ENCODE assay signal across 1 cellular context in genomic region chr13:113490496-113491417, GRCh38.
A peak's percentile ranks its signal among the peaks of the same experiment; 100 is the strongest.
TF ChIP-seq lines count a peak whose summit lies in the region.

DCUN1D2 (minus strand) TSS chr13:113490711; CDS start chr13:113490669, 42 bp downstream.

TF ChIP-seq in K562, 482 proteins besides CTCF, POLR2A, EP300 and RAD21 (continued from another document and continues in another):
- TF ChIP-seq ZNF197 (CRISPR knock-in tag; IDR thresholded peaks at IDR 0.05; ENCODE audit: low read depth) (0 out of 2 replicates have a peak, but pooled peaks have one; percentile 53), XRCC3 (IDR thresholded peaks at IDR 0.05) (no peak), ZBTB1 (CRISPR knock-in tag; IDR thresholded peaks at IDR 0.05; ENCODE audit: borderline replicate concordance, low read depth) (peak; percentile 22; the same call in 1 of the 2 replicates), SMARCC2 (IDR thresholded peaks at IDR 0.05; ENCODE audit: low read depth) (no peak), ZFX (CRISPR knock-in tag; IDR thresholded peaks at IDR 0.05) (peak; percentile 86), GTF2E2 (tag; IDR thresholded peaks at IDR 0.05) (no peak), RBBP5 (IDR thresholded peaks at IDR 0.05; ENCODE audit: borderline replicate concordance, insufficient read depth, low read length, poor library complexity, severe bottlenecking) (peak; percentile 14), ZNF23 (CRISPR knock-in tag; IDR thresholded peaks at IDR 0.05) (no peak), NR2C1 (IDR thresholded peaks at IDR 0.05) (no peak), NR2C1 (tag; IDR thresholded peaks at IDR 0.05) (no peak), NR3C1 (CRISPR knock-in tag; IDR thresholded peaks at IDR 0.05) (no peak), NRF1 (conservative IDR thresholded peaks at IDR 0.05 in 1 of 2, IDR thresholded peaks at IDR 0.05 in 1 of 2) (peak in 1 of 2 experiments; percentile 87; a peak in 2 of 4 replicates), SOX6 (IDR thresholded peaks at IDR 0.05) (peak; percentile 65; the same call in 1 of the 2 replicates), ZBTB17 (CRISPR knock-in tag; IDR thresholded peaks at IDR 0.05) (no peak), MTA1 (IDR thresholded peaks at IDR 0.05; ENCODE audit: borderline replicate concordance) (peak; percentile 74; the same call in 1 of the 2 replicates), ZNF75A (CRISPR knock-in tag; IDR thresholded peaks at IDR 0.05) (no peak), MECOM (CRISPR knock-in tag; IDR thresholded peaks at IDR 0.05) (no peak), E2F6 (IDR thresholded peaks at IDR 0.05; ENCODE audit: borderline replicate concordance in 1 of 2, extremely low read depth in 1 of 2, insufficient read depth in 1 of 2, insufficient read length in 1 of 2, low read depth in 1 of 2, low read length in 1 of 2, poor library complexity in 1 of 2, severe bottlenecking in 1 of 2) (peak; percentile 24 to 65), HLTF (IDR thresholded peaks at IDR 0.05) (no peak), SNAPC5 (CRISPR knock-in tag; IDR thresholded peaks at IDR 0.05) (no peak), RNF2 (IDR thresholded peaks at IDR 0.05) (peak; percentile 13; the same call in 1 of the 2 replicates), CBFA2T3 (IDR thresholded peaks at IDR 0.05) (no peak), ARID3B (CRISPR knock-in tag; IDR thresholded peaks at IDR 0.05; ENCODE audit: borderline replicate concordance) (0 out of 2 replicates have a peak, but pooled peaks have one; percentile 21), USF2 (CRISPR knock-in tag; IDR thresholded peaks at IDR 0.05) (no peak), PCBP1 (IDR thresholded peaks at IDR 0.05; ENCODE audit: low read depth, low read length, poor library complexity, severe bottlenecking) (no peak), GATAD2B (IDR thresholded peaks at IDR 0.05; ENCODE audit: borderline replicate concordance) (peak; percentile 100), ERF (CRISPR knock-in tag; IDR thresholded peaks at IDR 0.05) (0 out of 2 replicates have a peak, but pooled peaks have one; percentile 19), FOXO4 (CRISPR knock-in tag; IDR thresholded peaks at IDR 0.05) (no peak), ZBTB9 (CRISPR knock-in tag; IDR thresholded peaks at IDR 0.05) (no peak), ZKSCAN8 (CRISPR knock-in tag; IDR thresholded peaks at IDR 0.05) (no peak), ESRRA (IDR thresholded peaks at IDR 0.05; ENCODE audit: borderline replicate concordance, low read depth) (peak; percentile 58; the same call in 1 of the 2 replicates), ZNF77 (CRISPR knock-in tag; IDR thresholded peaks at IDR 0.05) (no peak), ZNF592 (IDR thresholded peaks at IDR 0.05) (peak; percentile 74), TAF9B (IDR thresholded peaks at IDR 0.05; ENCODE audit: partially characterized antibody) (no peak), RBM15 (IDR thresholded peaks at IDR 0.05; ENCODE audit: insufficient read depth, low read length) (no peak), FOXM1 (IDR thresholded peaks at IDR 0.05; ENCODE audit: low read depth) (no peak), FOXM1 (CRISPR knock-in tag; IDR thresholded peaks at IDR 0.05; ENCODE audit: low read depth) (0 out of 2 replicates have a peak, but pooled peaks have one; percentile 57)
- TF ChIP-seq, protein P1, sequence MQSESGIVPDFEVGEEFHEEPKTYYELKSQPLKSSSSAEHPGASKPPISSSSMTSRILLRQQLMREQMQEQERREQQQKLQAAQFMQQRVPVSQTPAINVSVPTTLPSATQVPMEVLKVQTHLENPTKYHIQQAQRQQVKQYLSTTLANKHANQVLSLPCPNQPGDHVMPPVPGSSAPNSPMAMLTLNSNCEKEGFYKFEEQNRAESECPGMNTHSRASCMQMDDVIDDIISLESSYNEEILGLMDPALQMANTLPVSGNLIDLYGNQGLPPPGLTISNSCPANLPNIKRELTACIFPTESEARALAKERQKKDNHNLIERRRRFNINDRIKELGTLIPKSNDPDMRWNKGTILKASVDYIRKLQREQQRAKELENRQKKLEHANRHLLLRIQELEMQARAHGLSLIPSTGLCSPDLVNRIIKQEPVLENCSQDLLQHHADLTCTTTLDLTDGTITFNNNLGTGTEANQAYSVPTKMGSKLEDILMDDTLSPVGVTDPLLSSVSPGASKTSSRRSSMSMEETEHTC (IDR thresholded peaks at IDR 0.05) = no peak
- TF ChIP-seq, protein P2, sequence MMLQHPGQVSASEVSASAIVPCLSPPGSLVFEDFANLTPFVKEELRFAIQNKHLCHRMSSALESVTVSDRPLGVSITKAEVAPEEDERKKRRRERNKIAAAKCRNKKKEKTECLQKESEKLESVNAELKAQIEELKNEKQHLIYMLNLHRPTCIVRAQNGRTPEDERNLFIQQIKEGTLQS (IDR thresholded peaks at IDR 0.05) = no peak
- TF ChIP-seq, protein P2 (CRISPR knock-in tag; conservative IDR thresholded peaks at IDR 0.05) = no peak
- TF ChIP-seq, protein P3, sequence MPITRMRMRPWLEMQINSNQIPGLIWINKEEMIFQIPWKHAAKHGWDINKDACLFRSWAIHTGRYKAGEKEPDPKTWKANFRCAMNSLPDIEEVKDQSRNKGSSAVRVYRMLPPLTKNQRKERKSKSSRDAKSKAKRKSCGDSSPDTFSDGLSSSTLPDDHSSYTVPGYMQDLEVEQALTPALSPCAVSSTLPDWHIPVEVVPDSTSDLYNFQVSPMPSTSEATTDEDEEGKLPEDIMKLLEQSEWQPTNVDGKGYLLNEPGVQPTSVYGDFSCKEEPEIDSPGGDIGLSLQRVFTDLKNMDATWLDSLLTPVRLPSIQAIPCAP (CRISPR knock-in tag; IDR thresholded peaks at IDR 0.05; ENCODE audit: borderline replicate concordance) = no peak
- TF ChIP-seq, protein P4, sequence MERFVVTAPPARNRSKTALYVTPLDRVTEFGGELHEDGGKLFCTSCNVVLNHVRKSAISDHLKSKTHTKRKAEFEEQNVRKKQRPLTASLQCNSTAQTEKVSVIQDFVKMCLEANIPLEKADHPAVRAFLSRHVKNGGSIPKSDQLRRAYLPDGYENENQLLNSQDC (CRISPR knock-in tag; IDR thresholded peaks at IDR 0.05) = no peak
- TF ChIP-seq, protein P5, sequence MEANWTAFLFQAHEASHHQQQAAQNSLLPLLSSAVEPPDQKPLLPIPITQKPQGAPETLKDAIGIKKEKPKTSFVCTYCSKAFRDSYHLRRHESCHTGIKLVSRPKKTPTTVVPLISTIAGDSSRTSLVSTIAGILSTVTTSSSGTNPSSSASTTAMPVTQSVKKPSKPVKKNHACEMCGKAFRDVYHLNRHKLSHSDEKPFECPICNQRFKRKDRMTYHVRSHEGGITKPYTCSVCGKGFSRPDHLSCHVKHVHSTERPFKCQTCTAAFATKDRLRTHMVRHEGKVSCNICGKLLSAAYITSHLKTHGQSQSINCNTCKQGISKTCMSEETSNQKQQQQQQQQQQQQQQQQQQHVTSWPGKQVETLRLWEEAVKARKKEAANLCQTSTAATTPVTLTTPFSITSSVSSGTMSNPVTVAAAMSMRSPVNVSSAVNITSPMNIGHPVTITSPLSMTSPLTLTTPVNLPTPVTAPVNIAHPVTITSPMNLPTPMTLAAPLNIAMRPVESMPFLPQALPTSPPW (CRISPR knock-in tag; IDR thresholded peaks at IDR 0.05) = peak; percentile 80
- TF ChIP-seq, protein P6, sequence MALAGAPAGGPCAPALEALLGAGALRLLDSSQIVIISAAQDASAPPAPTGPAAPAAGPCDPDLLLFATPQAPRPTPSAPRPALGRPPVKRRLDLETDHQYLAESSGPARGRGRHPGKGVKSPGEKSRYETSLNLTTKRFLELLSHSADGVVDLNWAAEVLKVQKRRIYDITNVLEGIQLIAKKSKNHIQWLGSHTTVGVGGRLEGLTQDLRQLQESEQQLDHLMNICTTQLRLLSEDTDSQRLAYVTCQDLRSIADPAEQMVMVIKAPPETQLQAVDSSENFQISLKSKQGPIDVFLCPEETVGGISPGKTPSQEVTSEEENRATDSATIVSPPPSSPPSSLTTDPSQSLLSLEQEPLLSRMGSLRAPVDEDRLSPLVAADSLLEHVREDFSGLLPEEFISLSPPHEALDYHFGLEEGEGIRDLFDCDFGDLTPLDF (CRISPR knock-in tag; IDR thresholded peaks at IDR 0.05) = peak; percentile 70; the same call in 1 of the 2 replicates
- TF ChIP-seq, protein P7, sequence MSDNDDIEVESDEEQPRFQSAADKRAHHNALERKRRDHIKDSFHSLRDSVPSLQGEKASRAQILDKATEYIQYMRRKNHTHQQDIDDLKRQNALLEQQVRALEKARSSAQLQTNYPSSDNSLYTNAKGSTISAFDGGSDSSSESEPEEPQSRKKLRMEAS (CRISPR knock-in tag; IDR thresholded peaks at IDR 0.05) = peak; percentile 22; the same call in 1 of the 2 replicates
- TF ChIP-seq, protein P8, sequence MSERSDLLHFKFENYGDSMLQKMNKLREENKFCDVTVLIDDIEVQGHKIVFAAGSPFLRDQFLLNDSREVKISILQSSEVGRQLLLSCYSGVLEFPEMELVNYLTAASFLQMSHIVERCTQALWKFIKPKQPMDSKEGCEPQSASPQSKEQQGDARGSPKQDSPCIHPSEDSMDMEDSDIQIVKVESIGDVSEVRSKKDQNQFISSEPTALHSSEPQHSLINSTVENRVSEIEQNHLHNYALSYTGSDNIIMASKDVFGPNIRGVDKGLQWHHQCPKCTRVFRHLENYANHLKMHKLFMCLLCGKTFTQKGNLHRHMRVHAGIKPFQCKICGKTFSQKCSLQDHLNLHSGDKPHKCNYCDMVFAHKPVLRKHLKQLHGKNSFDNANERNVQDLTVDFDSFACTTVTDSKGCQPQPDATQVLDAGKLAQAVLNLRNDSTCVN (CRISPR knock-in tag; IDR thresholded peaks at IDR 0.05) = no peak
